In genomic region chr7:39073432-39073831, GRCh38 we compare ENCODE assay signal across 11 cellular contexts.
DNase-seq lines count a peak whose midpoint lies in the region; ATAC-seq and TF ChIP-seq lines count a peak whose summit lies in the region.
"Had no signal": no experiment of that assay in that cellular context is flagged by ENCODE, and none has a peak within 500 bp of the region (broad histone marks: within the 10 kb centered on the region; RNA-seq: fewer than 3 reads in every experiment).

No MANE protein-coding gene starts in this region.

- H3K27ac ChIP-seq in dorsolateral prefrontal cortex = peak overlapping the region in 36 of 59 donors; percentile 1 to 66 (median 39)
- H3K27ac ChIP-seq: C4-2B, SJCRH30 had no signal

- 27 to 40% methylated on average over 8 of the region's 8 CpGs for WGBS in lower leg skin, 2 donors

- DNase-seq in DMS153 treated with DMSO at 0.1 percent for 48 hours (lab: John Stamatoyannopoulos, UW; ENCODE audit: unreplicated experiment) (peak; percentile 73), NCI-H146 (lab: John Stamatoyannopoulos, UW) (peak; percentile 89), dorsolateral prefrontal cortex (peak in 1 of 10 donors; percentile 36), hepatic stellate cell (ENCODE audit: low spot score) (no peak), lower leg skin (ENCODE audit: low spot score in 2 of 2) (no peak)
- DNase-seq in activated naive CD4-positive, alpha-beta T cell treated with anti-CD3 and anti-CD28 coated beads, Interleukin-2, amount 50 U/mL, for 72 hours (ENCODE audit: low spot score in 2 of 2) = no peak
- DNase-seq: activated CD4-positive, alpha-beta memory T cell treated with anti-CD3 and anti-CD28 coated beads, Interleukin-2, amount 10 ng/mL, durations not matched to agents 7 days and 5 days had no signal

- no peak for TF ChIP-seq POLR2A in lower leg skin (IDR thresholded peaks at IDR 0.05)

- TF ChIP-seq CTCF in dorsolateral prefrontal cortex (IDR thresholded peaks at IDR 0.05 in 54 of 56, conservative IDR thresholded peaks at IDR 0.05 in 2 of 56; ENCODE audit: low read depth in 1 of 56, partially characterized antibody in 56 of 56) (no peak), nephron (IDR thresholded peaks at IDR 0.05; ENCODE audit: unreplicated experiment in 3 of 3) (no peak), lower leg skin (IDR thresholded peaks at IDR 0.05) (no peak)

- peak overlapping the region; percentile 7 to 16 (median 9) for H3K4me3 Mint-ChIP-seq in nephron
- H3K4me3 Mint-ChIP-seq: activated CD4-positive, alpha-beta memory T cell treated with anti-CD3 and anti-CD28 coated beads, Interleukin-2, amount 10 ng/mL, durations not matched to agents 7 days and 5 days had no signal

- no peaks in the 10 kb centered on the region for H3K9me3 Mint-ChIP-seq in nephron
- no peaks in the 10 kb centered on the region for H3K9me3 Mint-ChIP-seq in activated naive CD4-positive, alpha-beta T cell treated with anti-CD3 and anti-CD28 coated beads, Interleukin-2, amount 50 U/mL, for 72 hours
- H3K9me3 Mint-ChIP-seq: activated CD4-positive, alpha-beta memory T cell treated with anti-CD3 and anti-CD28 coated beads, Interleukin-2, amount 10 ng/mL, durations not matched to agents 7 days and 5 days had no signal

- peak overlapping the region; percentile 46 to 66 (median 53) for H3K27ac Mint-ChIP-seq in nephron
- H3K27ac Mint-ChIP-seq in activated naive CD4-positive, alpha-beta T cell treated with anti-CD3 and anti-CD28 coated beads, Interleukin-2, amount 50 U/mL, for 72 hours = no peak overlapping the region
- H3K27ac Mint-ChIP-seq: activated CD4-positive, alpha-beta memory T cell treated with anti-CD3 and anti-CD28 coated beads, Interleukin-2, amount 10 ng/mL, durations not matched to agents 7 days and 5 days had no signal

- H3K4me3 ChIP-seq in dorsolateral prefrontal cortex = peak overlapping the region in 17 of 59 donors; percentile 4 to 43 (median 24)
- no peak overlapping the region for H3K4me3 ChIP-seq in lower leg skin (ENCODE audit: low read depth, poor library complexity, severe bottlenecking)
- H3K4me3 ChIP-seq: SJCRH30 had no signal

- peaks cover 3% of the 10 kb centered on the region for H3K27me3 Mint-ChIP-seq in nephron (ENCODE audit: low read depth)
- H3K27me3 Mint-ChIP-seq: activated CD4-positive, alpha-beta memory T cell treated with anti-CD3 and anti-CD28 coated beads, Interleukin-2, amount 10 ng/mL, durations not matched to agents 7 days and 5 days had no signal

- intact Hi-C loops in dorsolateral prefrontal cortex (cut with DNase I) = no loop called here
- intact Hi-C loops in lower leg skin (cut with DNase I; ENCODE audit: low total_unique reads) = no loop called here

- H3K4me1 Mint-ChIP-seq in nephron = peaks cover 7% of the 10 kb centered on the region
- H3K4me1 Mint-ChIP-seq: activated CD4-positive, alpha-beta memory T cell treated with anti-CD3 and anti-CD28 coated beads, Interleukin-2, amount 10 ng/mL, durations not matched to agents 7 days and 5 days had no signal

- ATAC-seq in activated naive CD4-positive, alpha-beta T cell treated with anti-CD3 and anti-CD28 coated beads, Interleukin-2, amount 50 U/mL, for 72 hours = no peak
- ATAC-seq in GM18511 (IDR thresholded peaks at IDR 0.05; ENCODE audit: unreplicated experiment) = no peak

- H3K27me3 ChIP-seq in dorsolateral prefrontal cortex = no peaks in the 10 kb centered on the region
- H3K27me3 ChIP-seq: SJCRH30 had no signal

- H3K36me3 Mint-ChIP-seq in nephron (ENCODE audit: low read depth) = no peaks in the 10 kb centered on the region
- H3K36me3 Mint-ChIP-seq in activated naive CD4-positive, alpha-beta T cell treated with anti-CD3 and anti-CD28 coated beads, Interleukin-2, amount 50 U/mL, for 72 hours = no peaks in the 10 kb centered on the region

Comparison
In these comparisons a context has a peak if more than half of its experiments do, and no peak if none do; other contexts are left out.
1. DNase-seq: peak in DMS153 treated with DMSO at 0.1 percent for 48 hours (single experiment) and NCI-H146 (single experiment); none in hepatic stellate cell (single experiment), activated naive CD4-positive, alpha-beta T cell treated with anti-CD3 and anti-CD28 coated beads, Interleukin-2, amount 50 U/mL, for 72 hours (0 of 2) and lower leg skin (0 of 2).
2. H3K27ac Mint-ChIP-seq: peak in nephron (3 of 3); none in activated naive CD4-positive, alpha-beta T cell treated with anti-CD3 and anti-CD28 coated beads, Interleukin-2, amount 50 U/mL, for 72 hours (0 of 2).